Comparison of ENCODE assay signal across 29 cellular contexts in genomic region chr1:58890091-58890490, GRCh38.
"Had no signal": no experiment of that assay in that cellular context is flagged by ENCODE, and none has a peak within 500 bp of the region (broad histone marks: within the 10 kb centered on the region; RNA-seq: fewer than 3 reads in every experiment).

No MANE protein-coding gene starts in this region.

- DNase-seq: activated CD4-positive, alpha-beta T cell treated with anti-CD3 and anti-CD28 coated beads, Interleukin-2, amount 10 ng/mL, durations not matched to agents 24 days and 14 days; activated CD4-positive, alpha-beta T cell treated with anti-CD3 and anti-CD28 coated beads, Interleukin-2, amount 50 U/mL, for 4 hours; activated CD8-positive, alpha-beta T cell treated with anti-CD3 and anti-CD28 coated beads, Interleukin-2, amount 10 ng/mL, durations not matched to agents 7 days and 5 days; activated gamma-delta T cell; activated naive CD4-positive, alpha-beta T cell treated with Interleukin-2 at 50 U/mL for 16 hours; activated naive CD8-positive, alpha-beta T cell treated with anti-CD3 and anti-CD28 coated beads, Interleukin-2, amount 10 ng/mL, durations not matched to agents 7 days and 5 days; activated T-cell treated with anti-CD3 and anti-CD28 coated beads, Interleukin-2, amount 50 U/mL, for 24 hours; amygdala; NCI-H1092 treated with DMSO at 0.1 percent for 48 hours; NCI-H1417; NCI-H146; NCI-H187; NCI-H2029 treated with DMSO at 0.1 percent for 48 hours; NCI-H2107; NCI-H2171; NCI-H510A; NCI-H526; NCI-H748 treated with DMSO at 0.1 percent for 48 hours; NK-92 treated with Interleukin-12 subunit alpha and Interleukin-12 subunit beta, amount 100 ng/mL, for 24 hours; PC-3; SHP77 treated with DMSO at 0.1 percent for 48 hours; SK-N-SH; T-cell; T-helper 17 cell; WERI-Rb-1 had no signal

- H3K9ac ChIP-seq: SK-N-SH had no signal

- H3K36me3 ChIP-seq: ascending aorta, cardiac muscle cell, SJSA1, WERI-Rb-1 had no signal

- H3K27ac ChIP-seq: ascending aorta, cardiac muscle cell, SJSA1, WERI-Rb-1 had no signal

- H3K4me1 ChIP-seq: SJSA1 had no signal

- FAIRE-seq: K562 had no signal

- H3K9me3 ChIP-seq: ascending aorta, SJSA1, SK-N-SH had no signal

- H3K4me2 ChIP-seq: SK-N-SH had no signal

- H3K4me3 ChIP-seq: ascending aorta, cardiac muscle cell, K562, SJSA1 had no signal

- ATAC-seq: activated CD8-positive, alpha-beta T cell treated with anti-CD3 and anti-CD28 coated beads, Interleukin-2, amount 10 ng/mL, durations not matched to agents 7 days and 5 days; K562; PC-3; T-cell; T-helper 17 cell had no signal

- H3K27me3 ChIP-seq: ascending aorta, cardiac muscle cell, SJSA1 had no signal
